ENCODE assay signal across 8 cellular contexts in the genomic region with DNA sequence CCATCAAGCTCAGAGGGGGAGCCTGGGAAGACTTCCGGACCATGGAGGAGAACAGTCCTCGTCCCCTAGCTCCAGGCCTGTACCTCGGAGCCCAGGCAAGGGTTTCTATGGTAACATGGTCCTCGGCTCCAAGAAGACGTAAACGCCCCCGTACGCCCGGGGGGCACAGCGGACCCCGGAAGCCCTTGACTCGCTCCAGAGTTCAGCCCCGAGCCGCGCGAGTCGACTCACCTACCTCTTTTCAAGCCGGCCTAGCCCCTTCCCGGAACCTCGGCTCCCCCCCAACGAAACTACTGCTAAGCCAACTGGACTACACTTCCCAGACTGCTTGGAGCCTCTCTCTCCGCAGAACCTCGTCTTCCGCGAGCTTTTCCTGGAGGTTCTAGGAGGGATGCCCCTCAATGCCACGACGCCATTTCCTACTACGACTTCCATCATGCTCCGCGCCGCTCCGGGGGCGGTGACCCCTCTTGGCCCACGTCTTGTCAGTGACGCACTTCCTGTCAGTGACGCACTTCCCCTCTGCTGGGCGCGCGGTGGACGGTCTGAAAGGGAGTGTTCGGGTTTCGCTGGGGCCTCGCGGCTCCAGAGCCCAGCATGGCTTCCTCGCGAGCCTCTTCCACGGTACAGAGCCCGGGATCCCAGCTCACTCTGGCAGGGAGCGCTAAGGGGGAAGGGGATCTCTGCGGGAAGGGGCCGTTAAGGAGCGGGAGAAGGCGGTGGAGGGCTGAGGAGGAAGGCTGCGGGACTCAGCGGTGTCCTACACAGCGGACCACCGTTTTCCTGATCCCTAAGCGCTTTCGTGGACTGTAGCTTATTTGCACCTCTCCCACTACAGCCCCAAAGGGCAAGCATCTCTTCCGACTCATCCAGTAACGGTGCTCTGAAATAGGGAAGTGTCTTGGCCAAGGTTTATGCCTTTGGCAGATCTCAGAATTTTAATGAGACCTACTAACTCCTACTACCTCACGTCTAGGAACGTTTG. TPM values are rescaled to one million over a fixed set of nuclear protein-coding genes. Genes with fewer than 3 reads are reported as not detected.
A peak's percentile ranks its signal among the peaks of the same experiment; 100 is the strongest.
DNase-seq lines count a peak whose midpoint lies in the region; ATAC-seq, FAIRE-seq and TF ChIP-seq lines count a peak whose summit lies in the region.

Gene CDC26, minus strand, starts transcription at position 426 of the 985 bp plus-strand sequence. CDS start 3,065 bp downstream, outside the sequence.
Gene PRPF4, plus strand, starts transcription at position 512 of the 985 bp plus-strand sequence. Its CDS starts 86 bp downstream, at position 598.

- ATAC-seq in HG03378 (IDR thresholded peaks at IDR 0.05; ENCODE audit: unreplicated experiment), result peak; percentile 98
- peak; percentile 96 for ATAC-seq in activated CD4-positive, CD25-positive, alpha-beta regulatory T cell treated with anti-CD3 and anti-CD28 coated beads, Interleukin-2, amount 50 U/mL, for 24 hours

- no peaks in the 10 kb centered on the region for H3K9me3 ChIP-seq in kidney (ENCODE audit: control insufficient read depth in 1 of 2, low read length in 2 of 2)

- intact Hi-C loops in kidney (cut with DNase I), result no loop called here

- peaks cover 22 to 41% of the 10 kb centered on the region in 2 donors for H3K36me3 ChIP-seq in kidney (ENCODE audit: control insufficient read depth in 1 of 2, insufficient read depth in 2 of 2, low read length in 2 of 2)

- DNase-seq in AML-193 (lab: John Stamatoyannopoulos, UW) (peak; percentile 83 to 85), NCI-H446 treated with DMSO at 0.1 percent for 48 hours (lab: John Stamatoyannopoulos, UW) (peak; percentile 91), cerebellar nuclear complex (lab: John Stamatoyannopoulos, UW) (peak; percentile 87 to 92), kidney (peak; percentile 99)
- peak; percentile 98 for DNase-seq in stimulated activated CD4-positive, alpha-beta T cell treated with anti-CD3 and anti-CD28 coated beads, Interleukin-15, amount 100 ng/mL, for 24 hours

- peak; percentile 35 for FAIRE-seq in kidney (lab: Jason Lieb, UNC)

- TF ChIP-seq POLR2A in GM19099 (IDR thresholded peaks at IDR 0.05; ENCODE audit: extremely low read depth, insufficient read length, low read depth), result peak; percentile 94

- H3K9ac ChIP-seq in kidney (ENCODE audit: low read length in 2 of 2), result peak within 1 kb of the TSS; percentile 72 to 94

- peak within 1 kb of the TSS; percentile 88 to 89 for H3K4me3 ChIP-seq in kidney (ENCODE audit: low read length in 2 of 2)

- H3K27ac ChIP-seq in kidney (ENCODE audit: low read depth in 2 of 2, low read length in 2 of 2), result peak within 1 kb of the TSS; percentile 82 to 84

- H3K4me1 ChIP-seq in kidney (ENCODE audit: control insufficient read depth in 1 of 2, insufficient read depth in 1 of 2, low read depth in 1 of 2, low read length in 2 of 2), result peaks cover 0 to 2% of the 10 kb centered on the region in 2 donors

- TF ChIP-seq CTCF in kidney (IDR thresholded peaks at IDR 0.05; ENCODE audit: borderline replicate concordance, extremely low read depth, insufficient read depth), result no peak

RNA-seq across cellular contexts. Expression of gene CDC26, which starts in this region (rescaled TPM):
- total RNA-seq in kidney, result 28.5 TPM
- polyA plus RNA-seq in kidney (ENCODE audit: insufficient read depth, low read depth, low replicate concordance), result 76.2 TPM

RNA-seq across cellular contexts. Expression of gene PRPF4, which starts in this region (rescaled TPM):
- 20.0 TPM for total RNA-seq in kidney
- polyA plus RNA-seq in kidney (ENCODE audit: insufficient read depth, low read depth, low replicate concordance), result 12.8 TPM

Comparison
In these comparisons a context has a peak if more than half of its experiments do, and no peak if none do; other contexts are left out.
1. Peak in every context shown above with its lines: DNase-seq, ATAC-seq, H3K4me3 ChIP-seq and H3K27ac ChIP-seq.